ENCODE assay signal across 9 cellular contexts in genomic region chr2:127479219-127479825, GRCh38. TPM values are rescaled to one million over a fixed set of nuclear protein-coding genes. Genes with fewer than 3 reads are reported as not detected.
DNase-seq lines count a peak whose midpoint lies in the region; ATAC-seq and TF ChIP-seq lines count a peak whose summit lies in the region.
"Had no signal": no experiment of that assay in that cellular context is flagged by ENCODE, and none has a peak within 500 bp of the region (broad histone marks: within the 10 kb centered on the region; RNA-seq: fewer than 3 reads in every experiment).

No MANE protein-coding gene starts in this region.

- CTCF ChIA-PET in HEK293T (lab: Yijun Ruan, JAX) = interaction anchor here (0.6 to 1.8 kb wide), 7 partner anchors 63 to 282 kb away, joined by 3 to 10 read pairs (median 5); no protein-coding TSS in a partner anchor

- H3K36me3 ChIP-seq in body of pancreas (replicated peaks in 1 of 2; ENCODE audit: insufficient read depth in 1 of 2, low read depth in 2 of 2) = peaks cover 0 to 11% of the 10 kb centered on the region in 2 donors
- peaks cover 23 to 41% (median 34%) of the 10 kb centered on the region in 3 donors for H3K36me3 ChIP-seq in tibial artery

- no peak overlapping the region for H3K27ac ChIP-seq in body of pancreas
- no peak overlapping the region for H3K27ac ChIP-seq in tibial artery
- H3K27ac ChIP-seq: SJSA1 had no signal

- no peak overlapping the region for H3K4me3 ChIP-seq in body of pancreas
- no peak overlapping the region for H3K4me3 ChIP-seq in tibial artery
- H3K4me3 ChIP-seq: SJSA1 had no signal

- peak; percentile 71 for ATAC-seq in body of pancreas
- no peak for ATAC-seq in HG03159 (IDR thresholded peaks at IDR 0.05; ENCODE audit: unreplicated experiment)

- intact Hi-C loops in body of pancreas (cut with DNase I) (no loop called here), tibial artery (cut with DNase I; ENCODE audit: low total_unique reads) (loop anchor here (5.0 kb wide), 1 partner anchor 152 kb away; no protein-coding TSS in a partner anchor)

- TF ChIP-seq CTCF in body of pancreas (IDR thresholded peaks at IDR 0.05) = peak; percentile 16 to 82 (median 76)
- TF ChIP-seq CTCF in tibial artery (IDR thresholded peaks at IDR 0.05) = peak; percentile 64 to 79

- WGBS in body of pancreas, 2 donors = 40 to 45% methylated on average over 5 of the region's 5 CpGs

- DNase-seq in Caki2 (ENCODE audit: low read depth) = peak; percentile 44
- DNase-seq in HEK293T (ENCODE audit: extremely low spot score) = peak; percentile 49
- peak; percentile 48 for DNase-seq in NCI-H345 treated with DMSO at 0.1 percent for 48 hours (lab: John Stamatoyannopoulos, UW; ENCODE audit: unreplicated experiment)
- no peak for DNase-seq in body of pancreas
- DNase-seq in iris pigment epithelial cell (ENCODE audit: low read depth) = peak; percentile 65
- no peak for DNase-seq in tibial artery
- DNase-seq in stimulated activated CD4-positive, alpha-beta T cell treated with anti-CD3 and anti-CD28 coated beads, Interleukin-4, amount 100 ng/mL, for 24 hours = no peak

- H3K4me1 ChIP-seq in body of pancreas = no peaks in the 10 kb centered on the region
- no peaks in the 10 kb centered on the region for H3K4me1 ChIP-seq in tibial artery
- H3K4me1 ChIP-seq: SJSA1 had no signal

- H3K27me3 ChIP-seq in body of pancreas = no peaks in the 10 kb centered on the region
- H3K27me3 ChIP-seq in tibial artery = no peaks in the 10 kb centered on the region
- H3K27me3 ChIP-seq: SJSA1 had no signal

- in situ Hi-C loops in Caki2 (cut with HindIII; ENCODE audit: low pct_unique_long_range_greater_than_20kb, low sequenced_read_pairs) = no loop called here

- POLR2A ChIA-PET in HEK293T (lab: Yijun Ruan, JAX) = interaction anchor here (1.9 kb wide), 1 partner anchor 185 kb away, joined by 7 read pairs; the partner anchor contains the start of gene ERCC3

- no peaks in the 10 kb centered on the region for H3K9me3 ChIP-seq in body of pancreas
- no peaks in the 10 kb centered on the region for H3K9me3 ChIP-seq in tibial artery
- H3K9me3 ChIP-seq: SJSA1 had no signal

- TF ChIP-seq POLR2A in body of pancreas (IDR thresholded peaks at IDR 0.05) = no peak

TF ChIP-seq in HEK293T, 16 proteins besides CTCF, POLR2A, EP300 and RAD21:
- TF ChIP-seq HDGF (IDR thresholded peaks at IDR 0.05; ENCODE audit: borderline replicate concordance) (no peak), LEF1 (IDR thresholded peaks at IDR 0.05; ENCODE audit: borderline replicate concordance) (no peak), SUZ12 (IDR thresholded peaks at IDR 0.05) (no peak), L3MBTL2 (conservative IDR thresholded peaks at IDR 0.05) (no peak), ELF4 (IDR thresholded peaks at IDR 0.05) (no peak), PKNOX1 (IDR thresholded peaks at IDR 0.05) (no peak), FOXM1 (IDR thresholded peaks at IDR 0.05; ENCODE audit: borderline replicate concordance) (no peak), SP1 (IDR thresholded peaks at IDR 0.05) (no peak), ZNF384 (IDR thresholded peaks at IDR 0.05) (no peak), BHLHE40 (IDR thresholded peaks at IDR 0.05; ENCODE audit: borderline replicate concordance) (no peak), FOXK2 (IDR thresholded peaks at IDR 0.05) (no peak), ARNT (IDR thresholded peaks at IDR 0.05) (no peak), CTBP1 (IDR thresholded peaks at IDR 0.05; ENCODE audit: borderline replicate concordance) (no peak), FOXA1 (IDR thresholded peaks at IDR 0.05) (no peak), NFRKB (IDR thresholded peaks at IDR 0.05) (no peak), TARDBP (IDR thresholded peaks at IDR 0.05) (no peak)

RNA-seq across cellular contexts. Expression of gene IWS1, which starts 47.0 kb away (rescaled TPM):
- total RNA-seq in Caki2 (2014; rRNA removed; shearing (Covaris generic); ENCODE audit: low replicate concordance) = 11.0 and 34.9 TPM in 2 replicates
- total RNA-seq in body of pancreas = 10 to 100 TPM; 25.9 to 26.7 TPM

RNA-seq across cellular contexts. Expression of gene MYO7B, which starts 56.2 kb away (rescaled TPM):
- not detected in 2 replicates for total RNA-seq in Caki2 (2014; rRNA removed; shearing (Covaris generic); ENCODE audit: low replicate concordance)
- total RNA-seq in body of pancreas = 1 to 10 TPM in 1 of 2 donors, under 1 TPM in 1; 0.33 to 1.8 TPM

Comparison
In these comparisons a context has a peak if more than half of its experiments do, and no peak if none do; other contexts are left out.
1. DNase-seq: peak in Caki2 (single experiment), HEK293T (single experiment), NCI-H345 treated with DMSO at 0.1 percent for 48 hours (single experiment) and iris pigment epithelial cell (single experiment); none in body of pancreas (0 of 4), tibial artery (0 of 2) and stimulated activated CD4-positive, alpha-beta T cell treated with anti-CD3 and anti-CD28 coated beads, Interleukin-4, amount 100 ng/mL, for 24 hours (single experiment).